Comparison of ENCODE assay signal across 16 cellular contexts in genomic region chr14:71466251-71466650, GRCh38.
"Had no signal": no experiment of that assay in that cellular context is flagged by ENCODE, and none has a peak within 500 bp of the region (broad histone marks: within the 10 kb centered on the region; RNA-seq: fewer than 3 reads in every experiment).

No MANE protein-coding gene starts in this region.

- H3K27me3 Mint-ChIP-seq: activated CD8-positive, alpha-beta memory T cell treated with anti-CD3 and anti-CD28 coated beads, Interleukin-2, amount 10 ng/mL, durations not matched to agents 7 days and 5 days; activated T-cell treated with anti-CD3 and anti-CD28 coated beads, Interleukin-2, amount 50 U/mL, for 24 hours; effector memory CD8-positive, alpha-beta T cell had no signal

- H3K9me3 ChIP-seq: gastrocnemius medialis, right lobe of liver, testis had no signal

- H3K4me3 ChIP-seq: coronary artery, gastrocnemius medialis, right lobe of liver, spleen, testis had no signal

- H3K27ac Mint-ChIP-seq: activated CD8-positive, alpha-beta memory T cell treated with anti-CD3 and anti-CD28 coated beads, Interleukin-2, amount 10 ng/mL, durations not matched to agents 7 days and 5 days; activated naive CD4-positive, alpha-beta T cell treated with anti-CD3 and anti-CD28 coated beads, Interleukin-2, amount 50 U/mL, for 72 hours; activated T-cell treated with anti-CD3 and anti-CD28 coated beads, Interleukin-2, amount 50 U/mL, for 24 hours; effector memory CD8-positive, alpha-beta T cell; T-helper 1 cell treated with Interleukin-12 subunit alpha and Interleukin-12 subunit beta and Interleukin-4 antibody, amounts not matched to agents 30 μg/mL and 1 μg/mL, for 36 hours had no signal

- H3K4me1 ChIP-seq: gastrocnemius medialis, right lobe of liver, spleen had no signal

- H3K27me3 ChIP-seq: gastrocnemius medialis, right lobe of liver, spleen, testis had no signal

- DNase-seq: activated CD4-positive, alpha-beta T cell treated with anti-CD3 and anti-CD28 coated beads, Interleukin-2, amount 50 U/mL, for 48 hours; activated CD8-positive, alpha-beta memory T cell treated with anti-CD3 and anti-CD28 coated beads, Interleukin-2, amount 10 ng/mL, durations not matched to agents 7 days and 5 days; activated effector memory CD4-positive, alpha-beta T cell treated with Interleukin-2 at 50 U/mL for 16 hours; activated T-cell treated with anti-CD3 and anti-CD28 coated beads, Interleukin-2, amount 50 U/mL, for 24 hours; aorta; effector memory CD8-positive, alpha-beta T cell; gastrocnemius medialis; right lobe of liver; spleen; stimulated activated naive CD8-positive, alpha-beta T cell treated with anti-CD3 and anti-CD28 coated beads, Interleukin-15, Interleukin-2, amounts not matched to agents 100 U/mL and 50 U/mL, for 24 hours; testis had no signal

- H3K27ac ChIP-seq: coronary artery, epithelial cell of prostate, gastrocnemius medialis, right lobe of liver, spleen, testis had no signal

- ATAC-seq: activated CD4-positive, CD25-positive, alpha-beta regulatory T cell treated with anti-CD3 and anti-CD28 coated beads, Interleukin-2, amount 50 U/mL, for 24 hours; activated CD8-positive, alpha-beta memory T cell treated with anti-CD3 and anti-CD28 coated beads, Interleukin-2, amount 10 ng/mL, durations not matched to agents 7 days and 5 days; activated naive CD4-positive, alpha-beta T cell treated with anti-CD3 and anti-CD28 coated beads, Interleukin-2, amount 50 U/mL, for 72 hours; effector memory CD8-positive, alpha-beta T cell; gastrocnemius medialis; right lobe of liver; stimulated activated naive CD8-positive, alpha-beta T cell treated with anti-CD3 and anti-CD28 coated beads, Interleukin-15, Interleukin-2, amounts not matched to agents 100 U/mL and 50 U/mL, for 24 hours had no signal

- H3K4me3 Mint-ChIP-seq: activated CD8-positive, alpha-beta memory T cell treated with anti-CD3 and anti-CD28 coated beads, Interleukin-2, amount 10 ng/mL, durations not matched to agents 7 days and 5 days; activated T-cell treated with anti-CD3 and anti-CD28 coated beads, Interleukin-2, amount 50 U/mL, for 24 hours; effector memory CD8-positive, alpha-beta T cell; T-helper 1 cell treated with Interleukin-12 subunit alpha and Interleukin-12 subunit beta and Interleukin-4 antibody, amounts not matched to agents 30 μg/mL and 1 μg/mL, for 36 hours had no signal

- H3K36me3 ChIP-seq: gastrocnemius medialis, right lobe of liver had no signal
